In the genomic region with DNA sequence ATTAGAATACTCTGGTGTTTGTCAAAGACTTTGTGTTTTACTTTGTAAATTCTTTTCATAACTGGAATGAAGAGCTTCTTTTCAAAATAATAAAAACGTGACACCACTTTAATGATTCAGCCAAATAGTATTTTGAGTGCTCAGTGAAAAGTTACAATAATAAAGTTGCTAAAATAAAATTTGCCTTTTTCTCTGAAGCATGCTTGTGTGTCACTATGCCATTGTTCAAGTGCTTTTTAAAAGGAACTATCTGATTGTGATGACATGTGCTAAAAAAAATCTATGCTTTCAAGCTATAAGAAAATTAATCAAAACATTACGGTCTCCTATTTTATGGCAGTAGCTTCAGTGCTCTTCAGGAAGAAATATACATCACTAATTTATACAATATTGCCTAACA, we compare ENCODE assay signal across 29 cellular contexts.
"Had no signal": no experiment of that assay in that cellular context is flagged by ENCODE, and none has a peak within 500 bp of the region (broad histone marks: within the 10 kb centered on the region; RNA-seq: fewer than 3 reads in every experiment).

No MANE protein-coding gene starts in this region.

- H3K27me3 ChIP-seq: adrenal gland, ascending aorta, esophagus squamous epithelium, heart right ventricle, stomach, thyroid gland, upper lobe of left lung, vagina had no signal

- H3K4me1 ChIP-seq: adrenal gland, ascending aorta, esophagus squamous epithelium, parathyroid adenoma, psoas muscle, stomach, thyroid gland, upper lobe of left lung, vagina had no signal

- H3K4me1 Mint-ChIP-seq: activated B cell treated with CpG ODN at 0.5 μM for 24 hours; activated CD8-positive, alpha-beta memory T cell treated with anti-CD3 and anti-CD28 coated beads, Interleukin-2, amount 10 ng/mL, durations not matched to agents 7 days and 5 days; endodermal cell; naive thymus-derived CD8-positive, alpha-beta T cell had no signal

- H3K4me3 Mint-ChIP-seq: activated B cell treated with CpG ODN at 0.5 μM for 24 hours; activated CD8-positive, alpha-beta memory T cell treated with anti-CD3 and anti-CD28 coated beads, Interleukin-2, amount 10 ng/mL, durations not matched to agents 7 days and 5 days; activated CD8-positive, alpha-beta T cell treated with anti-CD3 and anti-CD28 coated beads, Interleukin-2, amount 10 ng/mL, durations not matched to agents 7 days and 5 days; activated naive CD8-positive, alpha-beta T cell; endodermal cell; naive thymus-derived CD8-positive, alpha-beta T cell; neural crest cell; stimulated activated naive B cell treated with anti-CD40 and anti-IgM and Interleukin-4, amounts not matched to agents 10 μg/mL and 1 μg/mL and 100 μg/mL, for 72 hours; T-helper 2 cell treated with Interferon-gamma antibody and Interleukin-4, amounts not matched to agents 5 μg/mL and 100 μg/mL, for 36 hours had no signal

- H3K4me3 ChIP-seq: adrenal gland, ascending aorta, esophagus squamous epithelium, heart right ventricle, psoas muscle, stomach, thyroid gland, upper lobe of left lung, vagina had no signal

- H3K36me3 Mint-ChIP-seq: activated CD8-positive, alpha-beta memory T cell treated with anti-CD3 and anti-CD28 coated beads, Interleukin-2, amount 10 ng/mL, durations not matched to agents 7 days and 5 days; activated naive CD8-positive, alpha-beta T cell; naive thymus-derived CD8-positive, alpha-beta T cell; stimulated activated naive B cell treated with anti-CD40 and anti-IgM and Interleukin-4, amounts not matched to agents 10 μg/mL and 1 μg/mL and 100 μg/mL, for 72 hours had no signal

- H3K9ac ChIP-seq: parathyroid adenoma had no signal

- H3K9me3 ChIP-seq: adrenal gland, ascending aorta, esophagus squamous epithelium, heart right ventricle, psoas muscle, stomach, thyroid gland, upper lobe of left lung, vagina had no signal

- ATAC-seq: activated CD8-positive, alpha-beta memory T cell treated with anti-CD3 and anti-CD28 coated beads, Interleukin-2, amount 10 ng/mL, durations not matched to agents 7 days and 5 days; activated CD8-positive, alpha-beta T cell treated with anti-CD3 and anti-CD28 coated beads, Interleukin-2, amount 10 ng/mL, durations not matched to agents 7 days and 5 days; heart right ventricle; naive thymus-derived CD8-positive, alpha-beta T cell; psoas muscle had no signal

- DNase-seq: activated B cell treated with CpG ODN at 0.5 μM for 24 hours; activated CD4-positive, alpha-beta T cell treated with anti-CD3 and anti-CD28 coated beads, Interleukin-2, amount 50 U/mL, for 1 hour; activated CD8-positive, alpha-beta memory T cell treated with anti-CD3 and anti-CD28 coated beads, Interleukin-2, amount 10 ng/mL, durations not matched to agents 7 days and 5 days; activated CD8-positive, alpha-beta T cell treated with anti-CD3 and anti-CD28 coated beads, Interleukin-2, amount 10 ng/mL, durations not matched to agents 7 days and 5 days; activated effector memory CD4-positive, alpha-beta T cell treated with Interleukin-2 at 50 U/mL for 16 hours; activated naive CD4-positive, alpha-beta T cell treated with Interleukin-2 at 50 U/mL for 16 hours; activated T-cell treated with anti-CD3 and anti-CD28 coated beads for 4 hours; adrenal gland; caudate nucleus; endodermal cell; esophagus squamous epithelium; foreskin melanocyte; heart right ventricle; midbrain; naive thymus-derived CD8-positive, alpha-beta T cell; nucleus accumbens; psoas muscle; stimulated activated CD4-positive, alpha-beta T cell treated with anti-CD3 and anti-CD28 coated beads, Interleukin-15, amount 100 ng/mL, for 24 hours; stimulated activated CD4-positive, alpha-beta T cell treated with anti-CD3 and anti-CD28 coated beads, Interleukin-2, amount 100 ng/mL, for 24 hours; stimulated activated naive B cell treated with anti-CD40 and anti-IgM and Interleukin-4, amounts not matched to agents 10 μg/mL and 1 μg/mL and 100 μg/mL, for 72 hours; stomach; thyroid gland; upper lobe of left lung had no signal

- H3K79me2 ChIP-seq: parathyroid adenoma had no signal

- H3K27ac Mint-ChIP-seq: activated B cell treated with CpG ODN at 0.5 μM for 24 hours; activated CD8-positive, alpha-beta memory T cell treated with anti-CD3 and anti-CD28 coated beads, Interleukin-2, amount 10 ng/mL, durations not matched to agents 7 days and 5 days; activated CD8-positive, alpha-beta T cell treated with anti-CD3 and anti-CD28 coated beads, Interleukin-2, amount 10 ng/mL, durations not matched to agents 7 days and 5 days; activated naive CD8-positive, alpha-beta T cell; endodermal cell; naive thymus-derived CD8-positive, alpha-beta T cell; stimulated activated naive B cell treated with anti-CD40 and anti-IgM and Interleukin-4, amounts not matched to agents 10 μg/mL and 1 μg/mL and 100 μg/mL, for 72 hours; T-helper 2 cell treated with Interferon-gamma antibody and Interleukin-4, amounts not matched to agents 5 μg/mL and 100 μg/mL, for 36 hours had no signal

- H3K27ac ChIP-seq: adrenal gland, ascending aorta, esophagus squamous epithelium, heart right ventricle, parathyroid adenoma, psoas muscle, stomach, thyroid gland, upper lobe of left lung, vagina had no signal

- H3K36me3 ChIP-seq: adrenal gland, ascending aorta, esophagus squamous epithelium, heart right ventricle, stomach, thyroid gland, upper lobe of left lung, vagina had no signal

- H3K27me3 Mint-ChIP-seq: activated B cell treated with CpG ODN at 0.5 μM for 24 hours; stimulated activated naive B cell treated with anti-CD40 and anti-IgM and Interleukin-4, amounts not matched to agents 10 μg/mL and 1 μg/mL and 100 μg/mL, for 72 hours had no signal

- H3K9me3 Mint-ChIP-seq: activated B cell treated with CpG ODN at 0.5 μM for 24 hours; endodermal cell; stimulated activated naive B cell treated with anti-CD40 and anti-IgM and Interleukin-4, amounts not matched to agents 10 μg/mL and 1 μg/mL and 100 μg/mL, for 72 hours; T-helper 2 cell treated with Interferon-gamma antibody and Interleukin-4, amounts not matched to agents 5 μg/mL and 100 μg/mL, for 36 hours had no signal

- H2AFZ ChIP-seq: parathyroid adenoma had no signal
